Comparison of ENCODE assay signal across 9 cellular contexts in the genomic region with DNA sequence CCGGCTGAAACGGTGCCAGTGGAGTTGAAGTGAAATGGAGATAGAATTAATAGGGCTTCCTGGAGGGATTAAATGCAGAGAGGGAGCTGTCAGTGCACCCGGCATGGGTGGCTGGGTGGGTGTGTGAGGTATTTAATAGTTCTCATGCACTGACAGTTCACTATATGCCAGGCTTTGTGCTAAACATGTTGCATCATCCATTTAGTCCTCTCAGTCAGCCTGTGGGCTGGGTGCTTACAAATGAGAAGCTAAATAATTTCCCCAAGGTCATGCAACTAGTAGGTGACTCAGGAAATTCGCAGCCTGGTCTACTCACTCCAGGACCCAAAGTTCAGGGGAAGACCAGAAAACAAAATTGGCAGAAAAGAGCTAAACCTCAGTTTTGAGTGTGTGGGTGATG.
DNase-seq lines count a peak whose midpoint lies in the region.
"Had no signal": no experiment of that assay in that cellular context is flagged by ENCODE, and none has a peak within 500 bp of the region (broad histone marks: within the 10 kb centered on the region; RNA-seq: fewer than 3 reads in every experiment).

No MANE protein-coding gene starts in this region.

- no peak overlapping the region for H3K27ac ChIP-seq in caudate nucleus (ENCODE audit: low read depth, low read length)

- DNase-seq in activated CD8-positive, alpha-beta memory T cell treated with anti-CD3 and anti-CD28 coated beads for 24 hours = peak; percentile 68
- no peak for DNase-seq in activated CD8-positive, alpha-beta memory T cell treated with anti-CD3 and anti-CD28 coated beads, Interleukin-2, amount 50 U/mL, for 4 hours
- DNase-seq in NOMO-1 (lab: John Stamatoyannopoulos, UW; ENCODE audit: unreplicated experiment in 2 of 2) (peak; percentile 56 to 74), caudate nucleus (lab: John Stamatoyannopoulos, UW) (peak in 31 of 61 donors; percentile 12 to 90 (median 47)), SW 1271 (lab: John Stamatoyannopoulos, UW) (no peak), posterior vena cava (ENCODE audit: low spot score) (no peak), NCI-H526 (lab: John Stamatoyannopoulos, UW) (no peak)
- DNase-seq in stimulated activated CD8-positive, alpha-beta memory T cell treated with anti-CD3 and anti-CD28 coated beads, Interleukin-7, amount 100 ng/mL, for 24 hours (ENCODE audit: low read depth) = peak; percentile 18
- DNase-seq: amygdala had no signal

- intact Hi-C loops in posterior vena cava (cut with DNase I) = no loop called here

Comparison
In these comparisons a context has a peak if more than half of its experiments do, and no peak if none do; other contexts are left out.
1. DNase-seq: peak in activated CD8-positive, alpha-beta memory T cell treated with anti-CD3 and anti-CD28 coated beads for 24 hours (single experiment), NOMO-1 (2 of 2), caudate nucleus (31 of 61) and stimulated activated CD8-positive, alpha-beta memory T cell treated with anti-CD3 and anti-CD28 coated beads, Interleukin-7, amount 100 ng/mL, for 24 hours (single experiment); none in activated CD8-positive, alpha-beta memory T cell treated with anti-CD3 and anti-CD28 coated beads, Interleukin-2, amount 50 U/mL, for 4 hours (single experiment), SW 1271 (0 of 2), posterior vena cava (single experiment) and NCI-H526 (0 of 2).